Comparison of ENCODE assay signal across 8 cellular contexts in genomic region chr19:4246767-4247593, GRCh38. TPM values are rescaled to one million over a fixed set of nuclear protein-coding genes. Genes with fewer than 3 reads are reported as not detected.
A peak's percentile ranks its signal among the peaks of the same experiment; 100 is the strongest.
DNase-seq lines count a peak whose midpoint lies in the region; ATAC-seq, FAIRE-seq and TF ChIP-seq lines count a peak whose summit lies in the region.

YJU2 (plus strand) TSS chr19:4247080; CDS start chr19:4247147, 67 bp downstream.

- H3K23ac ChIP-seq in H1 (ENCODE audit: insufficient read length): no peak within 1 kb of the TSS

- peak; percentile 64 for ATAC-seq in GM21367 (IDR thresholded peaks at IDR 0.05; ENCODE audit: unreplicated experiment)
- ATAC-seq in memory B cell (ENCODE audit: low read depth): peak; percentile 91

- no peak within 1 kb of the TSS for H3K14ac ChIP-seq in H1 (ENCODE audit: insufficient read length)

- DNase-seq in Caki2 (ENCODE audit: low read depth) (peak; percentile 100), HTR-8/SVneo (ENCODE audit: insufficient read length, low spot score) (peak; percentile 97), NOMO-1 treated with DMSO at 0.1 percent for 48 hours (lab: John Stamatoyannopoulos, UW; ENCODE audit: unreplicated experiment) (peak; percentile 99), H1 (ENCODE audit: low read depth in 1 of 2, low spot score in 2 of 2) (peak; percentile 98), memory B cell (ENCODE audit: low spot score in 2 of 2) (peak; percentile 96 to 99)
- peak; percentile 96 to 99 for DNase-seq in activated CD8-positive, alpha-beta memory T cell treated with anti-CD3 and anti-CD28 coated beads for 4 hours (ENCODE audit: low read depth in 2 of 2)
- DNase-seq in stimulated activated CD8-positive, alpha-beta memory T cell treated with anti-CD3 and anti-CD28 coated beads, Interleukin-12 subunit alpha, Interleukin-12 subunit beta, amount 100 ng/mL, for 24 hours (ENCODE audit: extremely low read depth): peak; percentile 96

- H3K27me3 Mint-ChIP-seq in memory B cell: no peaks in the 10 kb centered on the region

- no peak within 1 kb of the TSS for H2BK120ac ChIP-seq in H1 (replicated peaks; ENCODE audit: low read depth, low read length)

- H3K4me3 ChIP-seq in H1 (ENCODE audit: extremely low read depth in 1 of 4, insufficient read depth in 2 of 4, low read depth in 3 of 4, low read length in 4 of 4): peak within 1 kb of the TSS; percentile 79 to 96 (median 90)

- peak within 1 kb of the TSS; percentile 30 for H3K4ac ChIP-seq in H1 (replicated peaks; ENCODE audit: insufficient read length, low read depth, low read length)

- H3K27ac Mint-ChIP-seq in memory B cell: peak within 1 kb of the TSS; percentile 100

- no peaks in the 10 kb centered on the region; the same call in 1 of the 2 replicates for H3K23me2 ChIP-seq in H1 (ENCODE audit: low read depth, low read length)

- CTCF ChIA-PET in H1 (lab: Charles Lee; ENCODE audit: partially characterized antibody): interaction anchor here (0.6 to 1.2 kb wide), 3 partner anchors 13 to 225 kb away, joined by 3 to 4 read pairs (median 3); partner anchors contain the start of gene HDGFL2

- TF ChIP-seq EP300 in H1 (IDR thresholded peaks at IDR 0.05; ENCODE audit: borderline replicate concordance in 1 of 2, low read depth in 2 of 2, low read length in 2 of 2): no peak

- H3K9me3 ChIP-seq in H1 (ENCODE audit: insufficient read depth in 2 of 2, low read depth in 1 of 2, low read length in 1 of 2): peaks cover 0 to 1% of the 10 kb centered on the region in 2 experiments; a peak in 1 of 4 replicates

- 0% methylated on average over 42 of the region's 45 CpGs; no CpG with 5 or more reads in 1 of the 2 experiments for WGBS in H1 (ENCODE audit: extremely low coverage in 1 of 2, insufficient coverage in 1 of 2, insufficient read length in 1 of 2, insufficient replicate concordance in 2 of 2, low coverage in 1 of 2, low lambda C conversion rate in 2 of 2, missing lambda C conversion rate in 1 of 2), 2 experiments

- in situ Hi-C loops in Caki2 (cut with HindIII; ENCODE audit: low pct_unique_long_range_greater_than_20kb, low sequenced_read_pairs): no loop called here

- peak within 1 kb of the TSS; percentile 67 to 98 (median 93) for H3K9ac ChIP-seq in H1 (replicated peaks in 1 of 4; ENCODE audit: extremely low read depth in 1 of 4, low read depth in 3 of 4, low read length in 3 of 4)

- peaks cover 3% of the 10 kb centered on the region for H3K9me3 Mint-ChIP-seq in memory B cell

- H2BK5ac ChIP-seq in H1 (ENCODE audit: low read depth, low read length): peak within 1 kb of the TSS; percentile 60

- peak within 1 kb of the TSS; percentile 87 for H4K91ac ChIP-seq in H1 (replicated peaks; ENCODE audit: insufficient read length, low read length)

- peak within 1 kb of the TSS; percentile 91 for H4K5ac ChIP-seq in H1 (ENCODE audit: insufficient read length, low read depth, low read length)

- peak within 1 kb of the TSS; percentile 100 for H3K4me3 Mint-ChIP-seq in memory B cell

- H2BK12ac ChIP-seq in H1 (ENCODE audit: low read depth, low read length): peak within 1 kb of the TSS; percentile 12; the same call in 1 of the 2 replicates

- H3K27ac ChIP-seq in H1 (ENCODE audit: low read depth, low read length): peak within 1 kb of the TSS; percentile 98

- peak within 1 kb of the TSS; percentile 72 to 77 for H3K4me2 ChIP-seq in H1 (ENCODE audit: insufficient read depth in 1 of 2, low read depth in 2 of 2, low read length in 2 of 2)

- peak within 1 kb of the TSS; percentile 95 for H2AFZ ChIP-seq in H1 (ENCODE audit: low read length)

- peaks cover 0 to 3% of the 10 kb centered on the region in 2 experiments for H4K20me1 ChIP-seq in H1 (replicated peaks in 1 of 2; ENCODE audit: control insufficient read depth in 1 of 2, insufficient read depth in 2 of 2, low read length in 2 of 2)

- H3K36me3 ChIP-seq in H1 (ENCODE audit: control insufficient read depth in 2 of 4, insufficient read depth in 4 of 4, low read length in 3 of 4): peaks cover 15 to 26% (median 20%) of the 10 kb centered on the region in 4 experiments

- POLR2A ChIA-PET in H1 (lab: Charles Lee; ENCODE audit: partially characterized antibody): interaction anchor here (0.5 to 2.1 kb wide), 17 partner anchors 11 to 278 kb away, joined by 3 to 16 read pairs (median 3); partner anchors contain the start of genes CHAF1A, EEF2 and MPND

- no peak within 1 kb of the TSS for H2AK5ac ChIP-seq in H1 (ENCODE audit: low read depth, low read length)

- TF ChIP-seq RAD21 in H1 (IDR thresholded peaks at IDR 0.05 in 1 of 2, conservative IDR thresholded peaks at IDR 0.05 in 1 of 2; ENCODE audit: low read depth in 2 of 2, low read length in 2 of 2): peak; percentile 12 to 42; a peak in 3 of 4 replicates

- peaks cover 0 to 8% of the 10 kb centered on the region in 2 experiments; a peak in 2 of 4 replicates for H3K79me2 ChIP-seq in H1 (ENCODE audit: control insufficient read depth in 1 of 2, insufficient read depth in 2 of 2, low read length in 2 of 2)

- FAIRE-seq in HTR-8/SVneo (lab: Jason Lieb, UNC) (no peak), H1 (lab: Jason Lieb, UNC) (peak; percentile 82)

- H3K4me1 Mint-ChIP-seq in memory B cell: peaks cover 14% of the 10 kb centered on the region

- H3K56ac ChIP-seq in H1 (replicated peaks; ENCODE audit: insufficient read length, low read depth, low read length): no peak within 1 kb of the TSS

- no peak within 1 kb of the TSS for H2BK20ac ChIP-seq in H1 (ENCODE audit: low read length)

- H3K36me3 Mint-ChIP-seq in memory B cell: peaks cover 25% of the 10 kb centered on the region

- TF ChIP-seq CTCF in H1 (IDR thresholded peaks at IDR 0.05; ENCODE audit: control extremely low read depth in 1 of 3, insufficient read depth in 1 of 3, low read depth in 1 of 3, low read length in 3 of 3): peak; percentile 45 to 65 (median 55)

- TF ChIP-seq POLR2A in H1 (IDR thresholded peaks at IDR 0.05; ENCODE audit: control extremely low read depth in 1 of 2, low read depth in 2 of 2, low read length in 2 of 2): peak; percentile 90 to 97

- H3K27me3 ChIP-seq in H1 (replicated peaks in 1 of 4; ENCODE audit: control insufficient read depth in 3 of 4, extremely low read depth in 1 of 4, insufficient read depth in 3 of 4, low read length in 3 of 4): no peaks in the 10 kb centered on the region

- H3K18ac ChIP-seq in H1 (ENCODE audit: extremely low read depth, low read length): peak within 1 kb of the TSS; percentile 91

- peak within 1 kb of the TSS; percentile 95; the same call in 1 of the 2 replicates for H2BK15ac ChIP-seq in H1 (ENCODE audit: low read length)

- H4K8ac ChIP-seq in H1 (ENCODE audit: extremely low read depth, insufficient read depth, low read length): peak within 1 kb of the TSS; percentile 96; the same call in 1 of the 2 replicates

- H3K79me1 ChIP-seq in H1 (ENCODE audit: low read depth, low read length): peaks cover 5% of the 10 kb centered on the region; the same call in 1 of the 2 replicates

- peaks cover 0 to 4% (median 1%) of the 10 kb centered on the region in 4 experiments; a peak in 3 of 7 replicates for H3K4me1 ChIP-seq in H1 (replicated peaks in 1 of 4; ENCODE audit: control insufficient read depth in 3 of 4, insufficient read depth in 4 of 4, low read length in 3 of 4)

RNA-seq across cellular contexts. Expression of gene YJU2, which starts in this region (rescaled TPM):
- 42.0 and 46.9 TPM in 2 replicates for total RNA-seq in Caki2 (2014; rRNA removed; shearing (Covaris generic); ENCODE audit: low replicate concordance)
- total RNA-seq in H1 (2021; fragmentation: NEBNext Ultra II Directional; extraction: Animal tissue kit (Norgen Biotek cat#: 25700)): 26.8 and 28.6 TPM in 2 replicates
- polyA plus RNA-seq in H1 (2011; rRNA removed): 27.7 and 35.4 TPM in 2 replicates
- polyA plus RNA-seq in H1 (2011; cell fraction: cytosol; rRNA removed): 35.5 TPM
- polyA plus RNA-seq in H1 (2011; cell fraction: nucleus; rRNA removed): 23.8 TPM
- 22.7 to 31.7 TPM (median 30.0 TPM) in 4 replicates for polyA plus RNA-seq in H1 (2012, experiment 1 of 2)
- polyA plus RNA-seq in H1 (2012, experiment 2 of 2): 25.4 TPM
- 23.6 TPM for polyA plus RNA-seq in H1 (2013, experiment 1 of 2)
- 22.7 TPM for polyA plus RNA-seq in H1 (2013, experiment 2 of 2)
- polyA minus RNA-seq in H1 (2011; rRNA and poly(A)+ RNA removed): 9.5 and 11.2 TPM in 2 replicates
- 15.0 TPM for polyA minus RNA-seq in H1 (2011; cell fraction: cytosol; rRNA and poly(A)+ RNA removed)
- 11.2 TPM for polyA minus RNA-seq in H1 (2011; cell fraction: nucleus; rRNA and poly(A)+ RNA removed)

Comparison
In these comparisons a context has a peak if more than half of its experiments do, and no peak if none do; other contexts are left out.
1. Peak in every context shown above with its lines: DNase-seq, ATAC-seq, H3K4me3 ChIP-seq and H3K27ac ChIP-seq.